ENCODE assay signal across 8 cellular contexts in genomic region chr18:50374170-50374752, GRCh38. TPM values are rescaled to one million over a fixed set of nuclear protein-coding genes. Genes with fewer than 3 reads are reported as not detected.
DNase-seq lines count a peak whose midpoint lies in the region; ATAC-seq and TF ChIP-seq lines count a peak whose summit lies in the region.

No MANE protein-coding gene starts in this region.

- peak overlapping the region; percentile 75 for H3K9ac ChIP-seq in mesenchymal stem cell (ENCODE audit: low read length)

- DNase-seq in Right ventricle myocardium inferior (ENCODE audit: missing footprints) = no peak
- DNase-seq in cardiac septum (ENCODE audit: low spot score) = no peak
- DNase-seq in cardiac fibroblast (ENCODE audit: low read depth in 2 of 2) = no peak
- DNase-seq in mesenchymal stem cell = no peak
- DNase-seq in NCI-H510A (lab: John Stamatoyannopoulos, UW) = no peak
- DNase-seq in NCI-H146 (lab: John Stamatoyannopoulos, UW) = no peak

- H4K91ac ChIP-seq in mesenchymal stem cell (ENCODE audit: low read length) = no peak overlapping the region

- H2BK5ac ChIP-seq in mesenchymal stem cell (ENCODE audit: low read depth, low read length, poor library complexity, severe bottlenecking) = no peak overlapping the region

- peaks cover 2% of the 10 kb centered on the region for H3K79me1 ChIP-seq in mesenchymal stem cell (replicated peaks; ENCODE audit: low read length, poor library complexity, severe bottlenecking)

- peak overlapping the region; percentile 20 for H4K8ac ChIP-seq in mesenchymal stem cell (ENCODE audit: low read length)

- H3K18ac ChIP-seq in mesenchymal stem cell (ENCODE audit: low read depth in 1 of 2, low read length in 2 of 2) = peak overlapping the region in 1 of 2 experiments; percentile 30

- H3K4me2 ChIP-seq in mesenchymal stem cell (ENCODE audit: low read length, poor library complexity, severe bottlenecking) = peak overlapping the region; percentile 19

- H3K27me3 ChIP-seq in mesenchymal stem cell (ENCODE audit: control insufficient read depth in 1 of 2, insufficient read depth in 1 of 2, low read length in 2 of 2) = no peaks in the 10 kb centered on the region

- H2BK120ac ChIP-seq in mesenchymal stem cell (ENCODE audit: low read depth, low read length) = no peak overlapping the region

- H2BK12ac ChIP-seq in mesenchymal stem cell (ENCODE audit: low read length in 2 of 2) = no peak overlapping the region

- H3K4me1 ChIP-seq in mesenchymal stem cell (ENCODE audit: control insufficient read depth, insufficient read depth, low read depth, low read length) (peaks cover 4% of the 10 kb centered on the region), urinary bladder (ENCODE audit: insufficient read depth) (no peaks in the 10 kb centered on the region)

- intact Hi-C loops in Right ventricle myocardium inferior (cut with DNase I) (loop anchor here (2.0 to 5.0 kb wide), 2 partner anchors 53 to 87 kb away; partner anchors contain the start of gene CXXC1), cardiac septum (cut with DNase I) (loop anchor here (2.0 kb wide), 1 partner anchor 93 kb away; the partner anchor contains the start of gene MBD1)

- H3K4ac ChIP-seq in mesenchymal stem cell (ENCODE audit: low read depth in 1 of 2, low read length in 2 of 2) = no peak overlapping the region

- H3K4me3 ChIP-seq in cardiac fibroblast (replicated peaks in 1 of 2; ENCODE audit: low read depth in 2 of 2, low read length in 2 of 2) (peak overlapping the region; percentile 70 to 77), mesenchymal stem cell (ENCODE audit: insufficient read depth in 1 of 2, low read depth in 1 of 2, low read length in 2 of 2) (peak overlapping the region in 1 of 2 experiments; percentile 92), urinary bladder (ENCODE audit: low read depth, low read length) (peak overlapping the region; percentile 24)

- H3K36me3 ChIP-seq in mesenchymal stem cell (ENCODE audit: control insufficient read depth in 1 of 2, insufficient read depth in 2 of 2, low read depth in 1 of 2, low read length in 2 of 2) = no peaks in the 10 kb centered on the region
- no peaks in the 10 kb centered on the region for H3K36me3 ChIP-seq in urinary bladder (ENCODE audit: insufficient read depth)

- no peak overlapping the region for H2AK5ac ChIP-seq in mesenchymal stem cell (ENCODE audit: low read length, severe bottlenecking)

- TF ChIP-seq CTCF in cardiac fibroblast (IDR thresholded peaks at IDR 0.05; ENCODE audit: low read depth, low read length) = no peak

- H3K14ac ChIP-seq in mesenchymal stem cell (ENCODE audit: low read length in 2 of 2) = no peak overlapping the region

- peaks cover 10% of the 10 kb centered on the region for H3K9me3 ChIP-seq in mesenchymal stem cell (ENCODE audit: control insufficient read depth, low read length)

- peak overlapping the region; percentile 33 for H2AFZ ChIP-seq in mesenchymal stem cell (ENCODE audit: low read depth, low read length)

- no peak overlapping the region for H3K23ac ChIP-seq in mesenchymal stem cell (ENCODE audit: low read length in 2 of 2)

- ATAC-seq in Right ventricle myocardium inferior (peak; percentile 6), GM19035 (IDR thresholded peaks at IDR 0.05; ENCODE audit: unreplicated experiment) (no peak)

- H3K27ac ChIP-seq in mesenchymal stem cell (ENCODE audit: low read length, poor library complexity, severe bottlenecking) (peak overlapping the region; percentile 8), urinary bladder (ENCODE audit: low read depth) (peak overlapping the region; percentile 69)

- WGBS in mesenchymal stem cell = 85% methylated on average over 5 of the region's 8 CpGs
- WGBS in urinary bladder = 59% methylated on average over 8 of the region's 8 CpGs

- H2BK15ac ChIP-seq in mesenchymal stem cell (ENCODE audit: low read depth, poor library complexity, severe bottlenecking) = no peak overlapping the region

RNA-seq across cellular contexts. Expression of gene SKA1, which starts 0.6 kb away (rescaled TPM):
- total RNA-seq in Right ventricle myocardium inferior (0.38 TPM), cardiac septum (0.13 TPM), urinary bladder (11.5 TPM)
- 3.8 TPM for polyA plus RNA-seq in mesenchymal stem cell (2013, experiment 1 of 2)
- polyA plus RNA-seq in mesenchymal stem cell (2013, experiment 2 of 2) = 4.1 TPM
- 0.19 TPM for polyA plus RNA-seq in urinary bladder
